ENCODE assay signal across 19 cellular contexts in the genomic region with DNA sequence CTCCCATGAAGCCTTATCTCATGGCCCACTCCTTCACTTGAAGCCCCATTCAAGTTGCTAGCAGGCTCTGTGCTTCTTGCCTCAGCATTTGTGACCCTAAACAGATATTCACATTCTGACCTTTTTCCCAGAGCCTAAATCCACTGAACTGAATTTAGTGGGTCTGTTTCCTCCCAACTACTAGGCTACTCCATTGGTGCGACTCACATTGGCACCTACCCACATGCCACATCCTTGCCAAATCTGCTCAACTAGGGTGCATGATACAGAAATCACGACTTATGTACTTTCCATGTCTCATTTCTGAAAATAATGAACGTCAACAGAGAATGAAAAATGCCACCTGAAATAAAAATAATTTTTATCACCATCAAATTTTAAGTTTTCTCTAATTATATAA. TPM values are rescaled to one million over a fixed set of nuclear protein-coding genes. Genes with fewer than 3 reads are reported as not detected.
A peak's percentile ranks its signal among the peaks of the same experiment; 100 is the strongest.
DNase-seq lines count a peak whose midpoint lies in the region; ATAC-seq and TF ChIP-seq lines count a peak whose summit lies in the region.
"Had no signal": no experiment of that assay in that cellular context is flagged by ENCODE, and none has a peak within 500 bp of the region (broad histone marks: within the 10 kb centered on the region; RNA-seq: fewer than 3 reads in every experiment).

No MANE protein-coding gene starts in this region.

- DNase-seq in esophagus muscularis mucosa (ENCODE audit: extremely low spot score): peak; percentile 34
- no peak for DNase-seq in NCI-H2227 (lab: John Stamatoyannopoulos, UW; ENCODE audit: unreplicated experiment)
- DNase-seq in A172 (ENCODE audit: low spot score): no peak
- DNase-seq in stimulated activated CD8-positive, alpha-beta memory T cell treated with anti-CD3 and anti-CD28 coated beads, Interleukin-4, amount 100 ng/mL, for 48 hours: no peak
- DNase-seq: CD8-positive, alpha-beta memory T cell; effector memory CD8-positive, alpha-beta T cell; left cardiac atrium; NCI-H2029; NCI-H510A treated with DMSO at 0.1 percent for 48 hours; retina; SHP77; stimulated activated CD4-positive, alpha-beta T cell treated with anti-CD3 and anti-CD28 coated beads, Interleukin-15, amount 100 ng/mL, for 24 hours had no signal

- H3K36me3 ChIP-seq in ACC112 (ENCODE audit: insufficient read depth, low read length) (no peaks in the 10 kb centered on the region), esophagus muscularis mucosa (no peaks in the 10 kb centered on the region)

- H3K4me3 ChIP-seq in ACC112 (ENCODE audit: low read depth, low read length) (no peak overlapping the region), esophagus muscularis mucosa (no peak overlapping the region)

- ATAC-seq in GM18907 (IDR thresholded peaks at IDR 0.05; ENCODE audit: unreplicated experiment) (peak; percentile 12), HG03280 (IDR thresholded peaks at IDR 0.05; ENCODE audit: unreplicated experiment) (peak; percentile 19), GM18505 (IDR thresholded peaks at IDR 0.05; ENCODE audit: unreplicated experiment) (no peak)
- ATAC-seq: effector memory CD8-positive, alpha-beta T cell had no signal

- H3K27ac ChIP-seq in ACC112 (ENCODE audit: low read depth, low read length) (peak overlapping the region; percentile 85), esophagus muscularis mucosa (replicated peaks in 1 of 4) (no peak overlapping the region)

- no peaks in the 10 kb centered on the region for H3K79me2 ChIP-seq in ACC112 (ENCODE audit: control insufficient read depth, insufficient read depth, low read length, unreplicated experiment)

- peak overlapping the region; percentile 4 for H2AFZ ChIP-seq in ACC112 (ENCODE audit: low read length, unreplicated experiment)

- H3K9me3 ChIP-seq in esophagus muscularis mucosa: no peaks in the 10 kb centered on the region

- no peak for TF ChIP-seq CTCF in esophagus muscularis mucosa (IDR thresholded peaks at IDR 0.05)

- H3K4me1 ChIP-seq in ACC112 (ENCODE audit: control insufficient read depth, insufficient read depth, low read length, unreplicated experiment): peaks cover 9% of the 10 kb centered on the region
- no peaks in the 10 kb centered on the region for H3K4me1 ChIP-seq in esophagus muscularis mucosa

- intact Hi-C loops in esophagus muscularis mucosa (cut with DNase I): no loop called here

- no peak for TF ChIP-seq EP300 in esophagus muscularis mucosa (IDR thresholded peaks at IDR 0.05)

- TF ChIP-seq POLR2A in esophagus muscularis mucosa (IDR thresholded peaks at IDR 0.05; ENCODE audit: low read depth): no peak
- TF ChIP-seq POLR2A in GM18505 (IDR thresholded peaks at IDR 0.05; ENCODE audit: borderline replicate concordance, extremely low read depth, insufficient read depth, insufficient read length): no peak

- WGBS in esophagus muscularis mucosa: 84% methylated on average over 3 of the region's 3 CpGs

- H3K27me3 ChIP-seq in ACC112 (ENCODE audit: insufficient read depth, low read length) (no peaks in the 10 kb centered on the region), esophagus muscularis mucosa (no peaks in the 10 kb centered on the region)

RNA-seq across cellular contexts. Expression of a gene that starts 8.3 kb away (rescaled TPM):
- total RNA-seq in esophagus muscularis mucosa: not detected
- total RNA-seq in A172 (2014; rRNA removed; shearing (Covaris generic)): 0.10 TPM in 2 replicates
- total RNA-seq: CD8-positive, alpha-beta memory T cell; cerebellum; IMR-90; left cardiac atrium; mononuclear cell had no signal

RNA-seq across cellular contexts. Expression of a gene that starts 39.7 kb away (rescaled TPM):
- total RNA-seq in esophagus muscularis mucosa: 1 to 10 TPM in 3 of 4 donors, under 1 TPM in 1; 0.32 to 7.5 (median 1.3) TPM
- total RNA-seq in A172 (2014; rRNA removed; shearing (Covaris generic)): 8.6 and 20.0 TPM in 2 replicates
- total RNA-seq: CD8-positive, alpha-beta memory T cell; cerebellum; left cardiac atrium; mononuclear cell had no signal
